Comparison of ENCODE assay signal across 1 cellular context in the genomic region with DNA sequence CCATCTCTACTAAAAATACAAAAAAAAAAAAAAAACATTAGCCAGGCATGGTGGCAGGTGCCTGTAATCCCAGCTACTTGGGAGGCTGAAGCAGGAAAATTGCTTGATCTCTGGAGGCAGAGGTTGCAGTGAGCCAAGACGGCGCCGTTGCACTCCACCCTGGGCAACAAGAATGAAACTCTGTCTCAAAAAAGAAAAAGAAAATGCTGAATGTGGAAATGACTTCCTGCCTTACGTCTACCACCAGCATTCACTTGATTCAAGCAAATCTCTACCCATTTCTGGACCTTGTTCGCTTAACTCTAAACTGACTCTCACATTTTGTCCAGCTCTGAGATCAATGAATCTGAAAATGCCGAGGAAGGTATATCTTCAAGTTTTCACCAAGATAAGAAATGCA.
TF ChIP-seq lines count a peak whose summit lies in the region.

No MANE protein-coding gene starts in this region.

TF ChIP-seq in neural cell, 6 proteins besides CTCF, POLR2A, EP300 and RAD21:
- TF ChIP-seq, protein P1, sequence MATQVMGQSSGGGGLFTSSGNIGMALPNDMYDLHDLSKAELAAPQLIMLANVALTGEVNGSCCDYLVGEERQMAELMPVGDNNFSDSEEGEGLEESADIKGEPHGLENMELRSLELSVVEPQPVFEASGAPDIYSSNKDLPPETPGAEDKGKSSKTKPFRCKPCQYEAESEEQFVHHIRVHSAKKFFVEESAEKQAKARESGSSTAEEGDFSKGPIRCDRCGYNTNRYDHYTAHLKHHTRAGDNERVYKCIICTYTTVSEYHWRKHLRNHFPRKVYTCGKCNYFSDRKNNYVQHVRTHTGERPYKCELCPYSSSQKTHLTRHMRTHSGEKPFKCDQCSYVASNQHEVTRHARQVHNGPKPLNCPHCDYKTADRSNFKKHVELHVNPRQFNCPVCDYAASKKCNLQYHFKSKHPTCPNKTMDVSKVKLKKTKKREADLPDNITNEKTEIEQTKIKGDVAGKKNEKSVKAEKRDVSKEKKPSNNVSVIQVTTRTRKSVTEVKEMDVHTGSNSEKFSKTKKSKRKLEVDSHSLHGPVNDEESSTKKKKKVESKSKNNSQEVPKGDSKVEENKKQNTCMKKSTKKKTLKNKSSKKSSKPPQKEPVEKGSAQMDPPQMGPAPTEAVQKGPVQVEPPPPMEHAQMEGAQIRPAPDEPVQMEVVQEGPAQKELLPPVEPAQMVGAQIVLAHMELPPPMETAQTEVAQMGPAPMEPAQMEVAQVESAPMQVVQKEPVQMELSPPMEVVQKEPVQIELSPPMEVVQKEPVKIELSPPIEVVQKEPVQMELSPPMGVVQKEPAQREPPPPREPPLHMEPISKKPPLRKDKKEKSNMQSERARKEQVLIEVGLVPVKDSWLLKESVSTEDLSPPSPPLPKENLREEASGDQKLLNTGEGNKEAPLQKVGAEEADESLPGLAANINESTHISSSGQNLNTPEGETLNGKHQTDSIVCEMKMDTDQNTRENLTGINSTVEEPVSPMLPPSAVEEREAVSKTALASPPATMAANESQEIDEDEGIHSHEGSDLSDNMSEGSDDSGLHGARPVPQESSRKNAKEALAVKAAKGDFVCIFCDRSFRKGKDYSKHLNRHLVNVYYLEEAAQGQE (IDR thresholded peaks at IDR 0.05; ENCODE audit: borderline replicate concordance): no peak
- TF ChIP-seq EZH2 (IDR thresholded peaks at IDR 0.05; ENCODE audit: borderline replicate concordance, insufficient read depth, low read length, poor library complexity, severe bottlenecking) (no peak), MXI1 (conservative IDR thresholded peaks at IDR 0.05; ENCODE audit: poor library complexity, severe bottlenecking) (no peak), SMC3 (conservative IDR thresholded peaks at IDR 0.05; ENCODE audit: poor library complexity) (no peak), TAF1 (IDR thresholded peaks at IDR 0.05; ENCODE audit: low read depth) (no peak), POLR2AphosphoS5 (IDR thresholded peaks at IDR 0.05) (no peak)
